In genomic region chr11:68798221-68798813, GRCh38 we compare ENCODE assay signal across 8 cellular contexts. TPM values are rescaled to one million over a fixed set of nuclear protein-coding genes. Genes with fewer than 3 reads are reported as not detected.
DNase-seq lines count a peak whose midpoint lies in the region; ATAC-seq and TF ChIP-seq lines count a peak whose summit lies in the region.

No MANE protein-coding gene starts in this region.

- no peaks in the 10 kb centered on the region for H3K4me1 ChIP-seq in IMR-90 (ENCODE audit: control insufficient read depth, insufficient read depth, low read length)
- H3K4me1 ChIP-seq in smooth muscle cell (ENCODE audit: low read depth), result no peaks in the 10 kb centered on the region

- H2AFZ ChIP-seq in IMR-90 (replicated peaks; ENCODE audit: low read length, poor library complexity) (peak overlapping the region; percentile 17), smooth muscle cell (ENCODE audit: low read depth) (no peak overlapping the region)

- no peak overlapping the region for H2BK5ac ChIP-seq in IMR-90 (ENCODE audit: low read depth, low read length, poor library complexity, severe bottlenecking)

- no peaks in the 10 kb centered on the region for H3F3A ChIP-seq in smooth muscle cell (ENCODE audit: low read depth)

- no peak overlapping the region for H4K91ac ChIP-seq in IMR-90 (ENCODE audit: insufficient read depth, low read depth, low read length)

- H3K79me2 ChIP-seq in smooth muscle cell (ENCODE audit: low read depth), result no peaks in the 10 kb centered on the region

- peaks cover 0 to 6% of the 10 kb centered on the region in 2 experiments; a peak in 1 of 4 replicates for H3K79me1 ChIP-seq in IMR-90 (ENCODE audit: low read depth in 1 of 2, low read length in 2 of 2)

- POLR2A ChIA-PET in IMR-90 (lab: Charles Lee; ENCODE audit: unreplicated experiment), result no interaction called here

- no peak overlapping the region for H3K18ac ChIP-seq in IMR-90 (ENCODE audit: low read depth, low read length)

- H3K4me2 ChIP-seq in IMR-90 (ENCODE audit: low read depth, low read length) (no peak overlapping the region), smooth muscle cell (no peak overlapping the region)

- H4K5ac ChIP-seq in IMR-90 (ENCODE audit: low read depth, low read length), result no peak overlapping the region

- ATAC-seq in IMR-90 (ENCODE audit: low read depth), result peak; percentile 29; the same call in 1 of the 2 replicates
- ATAC-seq in GM18909 (IDR thresholded peaks at IDR 0.05; ENCODE audit: poor library complexity, unreplicated experiment), result no peak

- no peak overlapping the region for H2AK5ac ChIP-seq in IMR-90 (ENCODE audit: low read depth, low read length)

- H2BK20ac ChIP-seq in IMR-90 (ENCODE audit: low read depth, low read length), result no peak overlapping the region

- TF ChIP-seq CTCF in IMR-90 (conservative IDR thresholded peaks at IDR 0.05; ENCODE audit: low read depth, low read length) (peak; percentile 42), fibroblast of pulmonary artery (IDR thresholded peaks at IDR 0.05; ENCODE audit: low read length, missing control alignments) (peak; percentile 67), smooth muscle cell (IDR thresholded peaks at IDR 0.05; ENCODE audit: borderline replicate concordance, insufficient read depth, poor library complexity, severe bottlenecking) (peak; percentile 52)

- no peak overlapping the region for H3K4ac ChIP-seq in IMR-90 (ENCODE audit: low read depth, low read length)

- H4K20me1 ChIP-seq in IMR-90 (ENCODE audit: insufficient read depth, low read length) (no peaks in the 10 kb centered on the region), smooth muscle cell (ENCODE audit: low read depth) (no peaks in the 10 kb centered on the region)

- H3K9me1 ChIP-seq in IMR-90 (ENCODE audit: insufficient read depth, low read length), result no peaks in the 10 kb centered on the region

- DNase-seq in CD1c-positive myeloid dendritic cell (ENCODE audit: extremely low spot score) (peak; percentile 30), IMR-90 (no peak), fibroblast of pulmonary artery (ENCODE audit: low read depth) (peak; percentile 27), smooth muscle cell (lab: John Stamatoyannopoulos, UW; ENCODE audit: unreplicated experiment) (no peak), NCI-H510A treated with DMSO at 0.1 percent for 48 hours (lab: John Stamatoyannopoulos, UW) (no peak), NCI-H2029 treated with DMSO at 0.1 percent for 48 hours (lab: John Stamatoyannopoulos, UW) (no peak)
- peak; percentile 76 for DNase-seq in activated CD8-positive, alpha-beta memory T cell treated with anti-CD3 and anti-CD28 coated beads for 24 hours

- H2AK9ac ChIP-seq in IMR-90 (replicated peaks; ENCODE audit: low read depth, low read length, poor library complexity), result peak overlapping the region; percentile 35

- H2BK120ac ChIP-seq in IMR-90 (ENCODE audit: low read depth, low read length), result no peak overlapping the region

- H3K36me3 ChIP-seq in IMR-90 (ENCODE audit: control insufficient read depth, insufficient read depth, low read length) (peaks cover 45% of the 10 kb centered on the region), smooth muscle cell (ENCODE audit: low read depth) (no peaks in the 10 kb centered on the region)

- no peaks in the 10 kb centered on the region for H3K27me3 ChIP-seq in IMR-90 (ENCODE audit: control insufficient read depth, insufficient read depth, low read length)
- H3K27me3 ChIP-seq in smooth muscle cell (ENCODE audit: low read depth), result no peaks in the 10 kb centered on the region

- no peak overlapping the region for H2BK15ac ChIP-seq in IMR-90 (ENCODE audit: low read depth, low read length)

- H3K23ac ChIP-seq in IMR-90 (ENCODE audit: low read depth, low read length), result no peak overlapping the region

- no peak overlapping the region for H3K14ac ChIP-seq in IMR-90 (replicated peaks; ENCODE audit: low read depth, low read length)

- H4K8ac ChIP-seq in IMR-90 (ENCODE audit: low read depth in 2 of 2, low read length in 2 of 2), result no peak overlapping the region

- no peak overlapping the region for H3K27ac ChIP-seq in IMR-90 (ENCODE audit: insufficient read depth, low read length)
- no peak overlapping the region for H3K27ac ChIP-seq in smooth muscle cell (ENCODE audit: low read depth)

- intact Hi-C loops in IMR-90 (cut with micrococcal nuclease), result no loop called here

- 46% methylated on average over 6 of the region's 23 CpGs; no CpG with 5 or more reads in 1 of the 2 experiments for WGBS in IMR-90 (ENCODE audit: extremely low coverage in 2 of 2, insufficient read length in 1 of 2), 2 experiments
- 56% methylated on average over 23 of the region's 23 CpGs for WGBS in smooth muscle cell (ENCODE audit: low lambda C conversion rate)

- CTCF ChIA-PET in IMR-90 (lab: Yijun Ruan, JAX), result interaction anchor here (0.6 to 1.4 kb wide), 3 partner anchors 10 to 400 kb away, joined by 3 to 5 read pairs (median 3); no protein-coding TSS in a partner anchor

- no peaks in the 10 kb centered on the region for H3K9me3 ChIP-seq in IMR-90 (ENCODE audit: control insufficient read depth, insufficient read depth, low read length)
- H3K9me3 ChIP-seq in smooth muscle cell (replicated peaks; ENCODE audit: low read depth), result no peaks in the 10 kb centered on the region

- dilution Hi-C loops in IMR-90 (cut with HindIII; ENCODE audit: low sequenced_read_pairs, unreplicated experiment), result no loop called here

- H3K4me3 ChIP-seq in IMR-90 (ENCODE audit: insufficient read depth, low read depth, low read length) (no peak overlapping the region), fibroblast of pulmonary artery (replicated peaks; ENCODE audit: low read depth, low read length) (no peak overlapping the region), smooth muscle cell (no peak overlapping the region)

- no peak overlapping the region for H3K56ac ChIP-seq in IMR-90 (ENCODE audit: extremely low read depth, insufficient read depth, low read length)

- in situ Hi-C loops in IMR-90 (cut with MboI; ENCODE audit: low sequenced_read_pairs), result no loop called here

- TF ChIP-seq RAD21 in IMR-90 (IDR thresholded peaks at IDR 0.05; ENCODE audit: low read length), result peak; percentile 41

- no peak for TF ChIP-seq POLR2A in IMR-90 (IDR thresholded peaks at IDR 0.05; ENCODE audit: low read depth, low read length)

- H3K9ac ChIP-seq in IMR-90 (ENCODE audit: low read depth, low read length) (no peak overlapping the region), smooth muscle cell (ENCODE audit: low read depth) (no peak overlapping the region)

- BruUV-seq in IMR-90 (replicated peaks; lab: Mats Ljungman, UMichigan), result no TSS peak

TF ChIP-seq in IMR-90, 13 proteins besides CTCF, POLR2A, EP300 and RAD21:
- TF ChIP-seq SMC3 (IDR thresholded peaks at IDR 0.05; ENCODE audit: low read depth, low read length) (peak; percentile 44), FOS (IDR thresholded peaks at IDR 0.05; ENCODE audit: low read depth, low read length) (no peak), RCOR1 (IDR thresholded peaks at IDR 0.05; ENCODE audit: insufficient replicate concordance, low read length) (no peak), NFE2L2 (IDR thresholded peaks at IDR 0.05; ENCODE audit: low read depth, low read length) (no peak), USF2 (IDR thresholded peaks at IDR 0.05; ENCODE audit: low read depth, low read length) (no peak)
- TF ChIP-seq, protein P1, sequence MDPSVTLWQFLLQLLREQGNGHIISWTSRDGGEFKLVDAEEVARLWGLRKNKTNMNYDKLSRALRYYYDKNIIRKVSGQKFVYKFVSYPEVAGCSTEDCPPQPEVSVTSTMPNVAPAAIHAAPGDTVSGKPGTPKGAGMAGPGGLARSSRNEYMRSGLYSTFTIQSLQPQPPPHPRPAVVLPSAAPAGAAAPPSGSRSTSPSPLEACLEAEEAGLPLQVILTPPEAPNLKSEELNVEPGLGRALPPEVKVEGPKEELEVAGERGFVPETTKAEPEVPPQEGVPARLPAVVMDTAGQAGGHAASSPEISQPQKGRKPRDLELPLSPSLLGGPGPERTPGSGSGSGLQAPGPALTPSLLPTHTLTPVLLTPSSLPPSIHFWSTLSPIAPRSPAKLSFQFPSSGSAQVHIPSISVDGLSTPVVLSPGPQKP (IDR thresholded peaks at IDR 0.05; ENCODE audit: borderline replicate concordance, low read depth, low read length), result no peak
TF ChIP-seq in IMR-90: peak in this region for 1.

RNA-seq across cellular contexts. Expression of gene CPT1A, which starts 43.4 kb away (rescaled TPM):
- 18.6 and 21.3 TPM in 2 replicates for total RNA-seq in IMR-90 (2012; rRNA removed)
- polyA plus RNA-seq in IMR-90 (2012; rRNA removed), result 12.8 and 15.4 TPM in 2 replicates
- polyA plus RNA-seq in IMR-90 (2012; cell fraction: cytosol; rRNA removed), result 8.4 and 13.6 TPM in 2 replicates
- 15.5 and 18.3 TPM in 2 replicates for polyA plus RNA-seq in IMR-90 (2012; cell fraction: nucleus; rRNA removed; ENCODE audit: low replicate concordance)
- total RNA-seq in smooth muscle cell, result 1.7 and 1.9 TPM in 2 replicates
- 0.24 and 0.98 TPM in 2 replicates for polyA plus RNA-seq in smooth muscle cell

RNA-seq across cellular contexts. Expression of gene TESMIN, which starts 47.0 kb away (rescaled TPM):
- total RNA-seq in IMR-90 (2012; rRNA removed) (0.56 and 0.90 TPM in 2 replicates), smooth muscle cell (0.45 and 1.3 TPM in 2 replicates)
- polyA plus RNA-seq in IMR-90 (2012; rRNA removed) (2.2 and 3.0 TPM in 2 replicates), smooth muscle cell (1.6 and 4.8 TPM in 2 replicates)
- 3.0 and 4.0 TPM in 2 replicates for polyA plus RNA-seq in IMR-90 (2012; cell fraction: cytosol; rRNA removed)
- polyA plus RNA-seq in IMR-90 (2012; cell fraction: nucleus; rRNA removed; ENCODE audit: low replicate concordance), result 3.6 and 4.4 TPM in 2 replicates

Comparison
In these comparisons a context has a peak if more than half of its experiments do, and no peak if none do; other contexts are left out.
1. DNase-seq: peak in CD1c-positive myeloid dendritic cell (single experiment), activated CD8-positive, alpha-beta memory T cell treated with anti-CD3 and anti-CD28 coated beads for 24 hours (single experiment) and fibroblast of pulmonary artery (single experiment); none in IMR-90 (single experiment), smooth muscle cell (single experiment), NCI-H510A treated with DMSO at 0.1 percent for 48 hours (single experiment) and NCI-H2029 treated with DMSO at 0.1 percent for 48 hours (single experiment).
2. Peak in every context shown above with its lines, with median percentiles within 50 percentile points of each other: CTCF ChIP-seq.